ENCODE assay signal across 26 cellular contexts in genomic region chr19:19584356-19584755, GRCh38. TPM values are rescaled to one million over a fixed set of nuclear protein-coding genes. Genes with fewer than 3 reads are reported as not detected.
"Had no signal": no experiment of that assay in that cellular context is flagged by ENCODE, and none has a peak within 500 bp of the region (broad histone marks: within the 10 kb centered on the region; RNA-seq: fewer than 3 reads in every experiment).

No MANE protein-coding gene starts in this region.

- H3K4me1 Mint-ChIP-seq: mesothelial cell of epicardium, naive B cell had no signal

- H3K27me3 ChIP-seq: colonic mucosa, foreskin keratinocyte, heart left ventricle, hepatocyte, left lung had no signal

- H3K4me3 Mint-ChIP-seq: dendritic cell treated with granulocyte-macrophage colony-stimulating factor and Interleukin-4, amounts not matched to agents 40 ng/mL and 50 ng/mL, for 4 days; immature natural killer cell; mesothelial cell of epicardium; naive B cell; naive thymus-derived CD8-positive, alpha-beta T cell had no signal

- H2AFZ ChIP-seq: hepatocyte had no signal

- H3K36me3 Mint-ChIP-seq: mesothelial cell of epicardium, naive B cell had no signal

- H3K4me3 ChIP-seq: colonic mucosa, esophagus muscularis mucosa, gastroesophageal sphincter, heart left ventricle, hepatocyte, left lung, lower lobe of right lung, mucosa of descending colon had no signal

- H3K27ac ChIP-seq: colonic mucosa, esophagus muscularis mucosa, foreskin keratinocyte, gastroesophageal sphincter, heart left ventricle, hepatocyte, left lung, lower lobe of right lung had no signal

- H3K4me2 ChIP-seq: hepatocyte had no signal

- H3K27me3 Mint-ChIP-seq: dendritic cell treated with granulocyte-macrophage colony-stimulating factor and Interleukin-4, amounts not matched to agents 40 ng/mL and 50 ng/mL, for 4 days; naive B cell; naive thymus-derived CD8-positive, alpha-beta T cell had no signal

- FAIRE-seq: endothelial cell of umbilical vein, frontal cortex, kidney had no signal

- DNase-seq: colonic mucosa; cortex of kidney; effector CD8-positive, alpha-beta T cell; foreskin keratinocyte; heart left ventricle; hypothalamus; immature natural killer cell; islet precursor cell; kidney; kidney glomerular epithelial cell; left ventricle myocardium superior; lower lobe of right lung; mesenchymal stem cell; mucosa of descending colon; naive B cell; naive thymus-derived CD8-positive, alpha-beta T cell had no signal

- H3K36me3 ChIP-seq: colonic mucosa, esophagus muscularis mucosa, gastroesophageal sphincter, heart left ventricle, left lung, lower lobe of right lung had no signal

- H3K9me3 ChIP-seq: colonic mucosa, esophagus muscularis mucosa, gastroesophageal sphincter, heart left ventricle, left lung, lower lobe of right lung, mucosa of descending colon had no signal

- H3K27ac Mint-ChIP-seq: dendritic cell treated with granulocyte-macrophage colony-stimulating factor and Interleukin-4, amounts not matched to agents 40 ng/mL and 50 ng/mL, for 4 days; immature natural killer cell; mesothelial cell of epicardium; naive B cell had no signal

- H3K4me1 ChIP-seq: colonic mucosa, esophagus muscularis mucosa, foreskin keratinocyte, gastroesophageal sphincter, heart left ventricle, left lung, lower lobe of right lung had no signal

- ATAC-seq: foreskin keratinocyte; gastroesophageal sphincter; heart left ventricle; left lung; left ventricle myocardium superior; lower lobe of right lung; mucosa of descending colon; naive thymus-derived CD8-positive, alpha-beta T cell had no signal

- H3K9me3 Mint-ChIP-seq: dendritic cell treated with granulocyte-macrophage colony-stimulating factor and Interleukin-4, amounts not matched to agents 40 ng/mL and 50 ng/mL, for 4 days; immature natural killer cell; mesothelial cell of epicardium; naive thymus-derived CD8-positive, alpha-beta T cell had no signal

- H3K79me2 ChIP-seq: hepatocyte had no signal

RNA-seq across cellular contexts. Expression of gene PBX4, which starts 34.1 kb away (rescaled TPM):
- total RNA-seq: dermis microvascular lymphatic vessel endothelial cell, endothelial cell of umbilical vein, lung microvascular endothelial cell had no signal
- polyA plus RNA-seq: endothelial cell of umbilical vein had no signal

RNA-seq across cellular contexts. Expression of gene CILP2, which starts 46.3 kb away (rescaled TPM):
- total RNA-seq: endothelial cell of umbilical vein, lung microvascular endothelial cell had no signal
- polyA plus RNA-seq: immature natural killer cell had no signal
